23 cellular contexts compared by ENCODE assay signal in genomic region chr2:169776483-169776802, GRCh38. TPM values are rescaled to one million over a fixed set of nuclear protein-coding genes. Genes with fewer than 3 reads are reported as not detected.
A peak's percentile ranks its signal among the peaks of the same experiment; 100 is the strongest.
DNase-seq lines count a peak whose midpoint lies in the region; ATAC-seq, FAIRE-seq and TF ChIP-seq lines count a peak whose summit lies in the region.
"Had no signal": no experiment of that assay in that cellular context is flagged by ENCODE, and none has a peak within 500 bp of the region (broad histone marks: within the 10 kb centered on the region; RNA-seq: fewer than 3 reads in every experiment).

No MANE protein-coding gene starts in this region.

- no peak overlapping the region for H3K23ac ChIP-seq in mesenchymal stem cell (ENCODE audit: low read length in 2 of 2)

- peak overlapping the region in 3 of 5 experiments; percentile 49 to 80 (median 53) for H3K27ac Mint-ChIP-seq in brain
- H3K27ac Mint-ChIP-seq in naive thymus-derived CD8-positive, alpha-beta T cell: no peak overlapping the region

- H3K4me3 Mint-ChIP-seq in brain: no peak overlapping the region
- H3K4me3 Mint-ChIP-seq in naive thymus-derived CD8-positive, alpha-beta T cell: no peak overlapping the region
- H3K4me3 Mint-ChIP-seq: neural crest cell had no signal

- H2BK12ac ChIP-seq in mesenchymal stem cell (ENCODE audit: low read length in 2 of 2): peak overlapping the region in 1 of 2 experiments; percentile 52

- no peaks in the 10 kb centered on the region for H3K79me1 ChIP-seq in mesenchymal stem cell (replicated peaks; ENCODE audit: low read length, poor library complexity, severe bottlenecking)

- TF ChIP-seq EP300 in HepG2 (IDR thresholded peaks at IDR 0.05; ENCODE audit: low read depth in 2 of 2, low read length in 2 of 2) (no peak), HepG2 (CRISPR knock-in tag; IDR thresholded peaks at IDR 0.05; ENCODE audit: borderline replicate concordance) (no peak)

- H2BK5ac ChIP-seq in mesenchymal stem cell (ENCODE audit: low read depth, low read length, poor library complexity, severe bottlenecking): no peak overlapping the region

- H3K9ac ChIP-seq in HepG2 (ENCODE audit: insufficient read depth, low read depth, low read length) (no peak overlapping the region), mesenchymal stem cell (ENCODE audit: low read length) (peak overlapping the region; percentile 69)
- H3K9ac ChIP-seq: BLaER1 treated with 17β-estradiol and CSF1 and Interleukin-3, amounts not matched to agents 10 nM and 100 nM had no signal

- FAIRE-seq in HepG2 (lab: Jason Lieb, UNC): no peak
- FAIRE-seq: A549, GM18507, islet of Langerhans had no signal

- no peaks in the 10 kb centered on the region for H4K20me1 ChIP-seq in HepG2 (ENCODE audit: insufficient read depth, low read length)
- H4K20me1 ChIP-seq: BLaER1 treated with 17β-estradiol and CSF1 and Interleukin-3, amounts not matched to agents 10 nM and 100 nM had no signal

- no TSS peak for BruUV-seq in HepG2 (replicated peaks; lab: Mats Ljungman, UMichigan)

- no peaks in the 10 kb centered on the region for H3K27me3 Mint-ChIP-seq in brain
- peaks cover 0 to 5% (median 1%) of the 10 kb centered on the region in 5 donors for H3K27me3 Mint-ChIP-seq in naive thymus-derived CD8-positive, alpha-beta T cell

- H3K18ac ChIP-seq in mesenchymal stem cell (ENCODE audit: low read depth in 1 of 2, low read length in 2 of 2): peak overlapping the region in 1 of 2 experiments; percentile 52

- POLR2A ChIA-PET in HepG2 (lab: Yijun Ruan, JAX): no interaction called here
- POLR2A ChIA-PET in naive thymus-derived CD8-positive, alpha-beta T cell (lab: Charles Lee): no interaction called here

- TF ChIP-seq POLR2A in HepG2 (IDR thresholded peaks at IDR 0.05; ENCODE audit: insufficient read depth in 1 of 2, low read depth in 2 of 2, low read length in 2 of 2) (no peak), right lobe of liver (IDR thresholded peaks at IDR 0.05) (no peak), vagina (IDR thresholded peaks at IDR 0.05) (no peak)

- H4K8ac ChIP-seq in mesenchymal stem cell (ENCODE audit: low read length): no peak overlapping the region

- DNase-seq in HepG2 (ENCODE audit: low spot score): no peak
- DNase-seq in right lobe of liver: no peak
- DNase-seq in mesenchymal stem cell: peak; percentile 6
- no peak for DNase-seq in vagina (ENCODE audit: extremely low spot score in 2 of 2)
- no peak for DNase-seq in substantia nigra (lab: John Stamatoyannopoulos, UW)
- DNase-seq in SIG-M5 treated with dmso at 0.1 percent for 504 hours (lab: John Stamatoyannopoulos, UW; ENCODE audit: unreplicated experiment): no peak
- DNase-seq in naive thymus-derived CD8-positive, alpha-beta T cell: no peak
- DNase-seq: activated CD4-positive, alpha-beta T cell treated with anti-CD3 and anti-CD28 coated beads for 4 hours; activated effector memory CD4-positive, alpha-beta T cell treated with anti-CD3 and anti-CD28 coated beads, Interleukin-2, amount 50 U/mL, for 16 hours; amniotic stem cell; DMS79 treated with DMSO at 0.1 percent for 48 hours; mesendoderm; NCI-H1436; NCI-H748 treated with DMSO at 0.1 percent for 48 hours; stimulated activated naive CD4-positive, alpha-beta T cell had no signal

- H3K27ac ChIP-seq in HepG2 (ENCODE audit: extremely low read length, insufficient read depth, low read length): no peak overlapping the region
- no peak overlapping the region for H3K27ac ChIP-seq in right lobe of liver
- H3K27ac ChIP-seq in mesenchymal stem cell (ENCODE audit: low read length, poor library complexity, severe bottlenecking): peak overlapping the region; percentile 73
- H3K27ac ChIP-seq in vagina: peak overlapping the region; percentile 7
- no peak overlapping the region for H3K27ac ChIP-seq in substantia nigra (ENCODE audit: low read depth, low read length, poor library complexity, severe bottlenecking)
- H3K27ac ChIP-seq: A549; BLaER1 treated with 17β-estradiol and CSF1 and Interleukin-3, amounts not matched to agents 10 nM and 100 nM had no signal

- H3K4me1 ChIP-seq in HepG2 (ENCODE audit: insufficient read depth, low read length) (peaks cover 33% of the 10 kb centered on the region), right lobe of liver (no peaks in the 10 kb centered on the region), mesenchymal stem cell (ENCODE audit: control insufficient read depth, insufficient read depth, low read depth, low read length) (peaks cover 1% of the 10 kb centered on the region), vagina (peaks cover 5% of the 10 kb centered on the region)
- H3K4me1 ChIP-seq: A549 had no signal

- peaks cover 4% of the 10 kb centered on the region for H3K4me1 Mint-ChIP-seq in brain
- peaks cover 0 to 2% (median 0%) of the 10 kb centered on the region in 4 donors for H3K4me1 Mint-ChIP-seq in naive thymus-derived CD8-positive, alpha-beta T cell

- in situ Hi-C loops in HepG2 (cut with HindIII; ENCODE audit: extremely low pct_ligation_motif_present, low pct_unique_long_range_greater_than_20kb): loop anchor here (5.0 kb wide), 1 partner anchor 329 kb away; no protein-coding TSS in a partner anchor

- no peak overlapping the region for H2BK120ac ChIP-seq in mesenchymal stem cell (ENCODE audit: low read depth, low read length)

- H3K4ac ChIP-seq in mesenchymal stem cell (ENCODE audit: low read depth in 1 of 2, low read length in 2 of 2): no peak overlapping the region

- no peaks in the 10 kb centered on the region for H3K79me2 ChIP-seq in HepG2 (ENCODE audit: insufficient read depth, low read length)

- H3K36me3 ChIP-seq in HepG2 (replicated peaks in 1 of 2; ENCODE audit: control insufficient read depth in 1 of 2, insufficient read depth in 2 of 2, low read length in 2 of 2) (no peaks in the 10 kb centered on the region), right lobe of liver (no peaks in the 10 kb centered on the region), mesenchymal stem cell (ENCODE audit: control insufficient read depth in 1 of 2, insufficient read depth in 2 of 2, low read depth in 1 of 2, low read length in 2 of 2) (no peaks in the 10 kb centered on the region), vagina (no peaks in the 10 kb centered on the region)
- H3K36me3 ChIP-seq: BLaER1 treated with 17β-estradiol and CSF1 and Interleukin-3, amounts not matched to agents 10 nM and 100 nM; tibial nerve had no signal

- H3K27me3 ChIP-seq in HepG2 (ENCODE audit: control insufficient read depth in 1 of 2, insufficient read depth in 2 of 2, low read length in 2 of 2) (no peaks in the 10 kb centered on the region), right lobe of liver (no peaks in the 10 kb centered on the region), mesenchymal stem cell (ENCODE audit: control insufficient read depth in 1 of 2, insufficient read depth in 1 of 2, low read length in 2 of 2) (no peaks in the 10 kb centered on the region), vagina (no peaks in the 10 kb centered on the region)
- H3K27me3 ChIP-seq: BLaER1 treated with 17β-estradiol and CSF1 and Interleukin-3, amounts not matched to agents 10 nM and 100 nM; tibial nerve had no signal

- no peak overlapping the region for H3K14ac ChIP-seq in mesenchymal stem cell (ENCODE audit: low read length in 2 of 2)

- no peak overlapping the region for H2AFZ ChIP-seq in HepG2 (ENCODE audit: low read length)
- no peak overlapping the region for H2AFZ ChIP-seq in mesenchymal stem cell (ENCODE audit: low read depth, low read length)

- H2BK15ac ChIP-seq in mesenchymal stem cell (ENCODE audit: low read depth, poor library complexity, severe bottlenecking): no peak overlapping the region

- H3K9me3 Mint-ChIP-seq in brain: no peaks in the 10 kb centered on the region
- H3K9me3 Mint-ChIP-seq in naive thymus-derived CD8-positive, alpha-beta T cell: no peaks in the 10 kb centered on the region
- H3K9me3 Mint-ChIP-seq: neural crest cell had no signal

- intact Hi-C loops in HepG2 (cut with micrococcal nuclease; ENCODE audit: unreplicated experiment) (no loop called here), right lobe of liver (cut with DNase I) (no loop called here), vagina (cut with DNase I) (no loop called here)

- H4K91ac ChIP-seq in mesenchymal stem cell (ENCODE audit: low read length): no peak overlapping the region

- H3K4me3 ChIP-seq in HepG2 (replicated peaks in 1 of 3; ENCODE audit: insufficient read depth in 1 of 3, low read depth in 2 of 3, low read length in 3 of 3): no peak overlapping the region
- no peak overlapping the region for H3K4me3 ChIP-seq in right lobe of liver
- H3K4me3 ChIP-seq in mesenchymal stem cell (ENCODE audit: insufficient read depth in 1 of 2, low read depth in 1 of 2, low read length in 2 of 2): no peak overlapping the region
- H3K4me3 ChIP-seq in vagina: no peak overlapping the region
- H3K4me3 ChIP-seq: A549; BLaER1 treated with 17β-estradiol and CSF1 and Interleukin-3, amounts not matched to agents 10 nM and 100 nM; SK-N-MC; tibial nerve had no signal

- TF ChIP-seq CTCF in HepG2 (CRISPR knock-in tag; IDR thresholded peaks at IDR 0.05) (no peak), right lobe of liver (IDR thresholded peaks at IDR 0.05) (no peak), brain (conservative IDR thresholded peaks at IDR 0.05) (no peak), vagina (IDR thresholded peaks at IDR 0.05) (no peak)

- CTCF ChIA-PET in HepG2 (lab: Yijun Ruan, JAX; ENCODE audit: low intra/inter-chr PET ratio, low total read pairs): no interaction called here

- ATAC-seq in HepG2 (no peak), right lobe of liver (no peak)
- no peak for ATAC-seq in naive thymus-derived CD8-positive, alpha-beta T cell
- ATAC-seq: A549 had no signal

- H3K9me3 ChIP-seq in HepG2 (ENCODE audit: low read length) (no peaks in the 10 kb centered on the region), right lobe of liver (no peaks in the 10 kb centered on the region), mesenchymal stem cell (ENCODE audit: control insufficient read depth, low read length) (no peaks in the 10 kb centered on the region), vagina (no peaks in the 10 kb centered on the region)
- H3K9me3 ChIP-seq: A549; BLaER1 treated with 17β-estradiol and CSF1 and Interleukin-3, amounts not matched to agents 10 nM and 100 nM; tibial nerve had no signal

- WGBS in HepG2 (ENCODE audit: low lambda C conversion rate): 52% methylated on average over 1 of the region's 1 CpG
- WGBS in right lobe of liver (ENCODE audit: insufficient coverage, low coverage, low lambda C conversion rate, missing lambda C conversion rate): 64% methylated on average over 1 of the region's 1 CpG
- 66% methylated on average over 1 of the region's 1 CpG for WGBS in mesenchymal stem cell

- TF ChIP-seq RAD21 in HepG2 (CRISPR knock-in tag; IDR thresholded peaks at IDR 0.05): no peak

- peaks cover 47% of the 10 kb centered on the region for H3K36me3 Mint-ChIP-seq in brain
- no peaks in the 10 kb centered on the region for H3K36me3 Mint-ChIP-seq in naive thymus-derived CD8-positive, alpha-beta T cell

- no peak overlapping the region for H3K4me2 ChIP-seq in HepG2 (ENCODE audit: low read depth, low read length)
- H3K4me2 ChIP-seq in mesenchymal stem cell (ENCODE audit: low read length, poor library complexity, severe bottlenecking): no peak overlapping the region
- H3K4me2 ChIP-seq: A549; BLaER1 treated with 17β-estradiol and CSF1 and Interleukin-3, amounts not matched to agents 10 nM and 100 nM had no signal

- no peak overlapping the region for H2AK5ac ChIP-seq in mesenchymal stem cell (ENCODE audit: low read length, severe bottlenecking)

RNA-seq across cellular contexts. Expression of gene SSB, which starts 22.2 kb away (rescaled TPM):
- total RNA-seq in HepG2 (2016; rRNA removed; fragmentation: Illumina TruSeq; extraction: Trizol): 208 and 344 TPM in 2 replicates
- 22.0 and 26.1 TPM in 2 replicates for total RNA-seq in HepG2 (2016; cell fraction: cytosol; rRNA removed; fragmentation: Illumina TruSeq; extraction: Trizol; ENCODE audit: low read depth)
- 224 and 344 TPM in 2 replicates for total RNA-seq in HepG2 (2016; cell fraction: insoluble cytoplasmic fraction; rRNA removed; fragmentation: Illumina TruSeq; extraction: Trizol)
- total RNA-seq in HepG2 (2016; cell fraction: membrane; rRNA removed; fragmentation: Illumina TruSeq; extraction: Trizol): 39.4 and 51.5 TPM in 2 replicates
- total RNA-seq in HepG2 (2016; cell fraction: nucleus; rRNA removed; fragmentation: Illumina TruSeq; extraction: Trizol): 156 and 161 TPM in 2 replicates
- polyA plus RNA-seq in HepG2 (2011; rRNA removed): 77.0 and 109 TPM in 2 replicates
- 38.7 and 50.8 TPM in 2 replicates for polyA plus RNA-seq in HepG2 (2011; cell fraction: cytosol; rRNA removed)
- 66.2 and 105 TPM in 2 replicates for polyA plus RNA-seq in HepG2 (2011; cell fraction: nucleus; rRNA removed)
- polyA plus RNA-seq in HepG2 (2012): 157 and 209 TPM in 2 replicates
- polyA plus RNA-seq in HepG2 (2016; cell fraction: cytosol; fragmentation: Illumina TruSeq; extraction: Trizol; ENCODE audit: low read depth): 19.2 and 19.3 TPM in 2 replicates
- 441 and 470 TPM in 2 replicates for polyA plus RNA-seq in HepG2 (2016; cell fraction: insoluble cytoplasmic fraction; fragmentation: Illumina TruSeq; extraction: Trizol; ENCODE audit: low read depth)
- polyA plus RNA-seq in HepG2 (2016; cell fraction: membrane; fragmentation: Illumina TruSeq; extraction: Trizol; ENCODE audit: low read depth): 30.3 and 34.1 TPM in 2 replicates
- 324 and 340 TPM in 2 replicates for polyA plus RNA-seq in HepG2 (2016; cell fraction: nucleus; fragmentation: Illumina TruSeq; extraction: Trizol; ENCODE audit: insufficient read depth, low read depth)
- 7.8 and 10.0 TPM in 2 replicates for polyA minus RNA-seq in HepG2 (2011; rRNA and poly(A)+ RNA removed; ENCODE audit: low replicate concordance)
- polyA minus RNA-seq in HepG2 (2011; cell fraction: cytosol; rRNA and poly(A)+ RNA removed): 30.6 and 40.2 TPM in 2 replicates
- 102 and 107 TPM in 2 replicates for polyA minus RNA-seq in HepG2 (2011; cell fraction: nucleus; rRNA and poly(A)+ RNA removed)
- 10 to 100 TPM; 16.5 to 41.3 (median 33.2) TPM for total RNA-seq in right lobe of liver
- polyA plus RNA-seq in brain (ENCODE audit: insufficient read depth, low read depth, low replicate concordance): 35.1 TPM
- 174 TPM for polyA plus RNA-seq in mesenchymal stem cell (2013, experiment 1 of 2)
- polyA plus RNA-seq in mesenchymal stem cell (2013, experiment 2 of 2): 181 TPM
- 47.1 TPM for total RNA-seq in vagina
- total RNA-seq in naive thymus-derived CD8-positive, alpha-beta T cell: 100 to 1,000 TPM; 110 to 115 TPM
- 100 to 1,000 TPM; 124 to 153 (median 128) TPM for polyA plus RNA-seq in naive thymus-derived CD8-positive, alpha-beta T cell

RNA-seq across cellular contexts. Expression of gene KLHL23, which starts 42.8 kb away (rescaled TPM):
- total RNA-seq in HepG2 (2016; rRNA removed; fragmentation: Illumina TruSeq; extraction: Trizol) (52.4 and 70.4 TPM in 2 replicates), right lobe of liver (1 to 10 TPM; 4.7 to 6.6 (median 6.0) TPM), vagina (5.6 TPM)
- 3.8 and 4.0 TPM in 2 replicates for total RNA-seq in HepG2 (2016; cell fraction: cytosol; rRNA removed; fragmentation: Illumina TruSeq; extraction: Trizol; ENCODE audit: low read depth)
- 53.0 and 76.0 TPM in 2 replicates for total RNA-seq in HepG2 (2016; cell fraction: insoluble cytoplasmic fraction; rRNA removed; fragmentation: Illumina TruSeq; extraction: Trizol)
- 21.1 and 22.5 TPM in 2 replicates for total RNA-seq in HepG2 (2016; cell fraction: membrane; rRNA removed; fragmentation: Illumina TruSeq; extraction: Trizol)
- 36.3 and 42.1 TPM in 2 replicates for total RNA-seq in HepG2 (2016; cell fraction: nucleus; rRNA removed; fragmentation: Illumina TruSeq; extraction: Trizol)
- polyA plus RNA-seq in HepG2 (2011; rRNA removed) (23.2 and 26.1 TPM in 2 replicates), brain (ENCODE audit: insufficient read depth, low read depth, low replicate concordance) (32.1 TPM)
- 10.9 and 22.4 TPM in 2 replicates for polyA plus RNA-seq in HepG2 (2011; cell fraction: cytosol; rRNA removed)
- polyA plus RNA-seq in HepG2 (2011; cell fraction: nucleus; rRNA removed): 8.3 and 11.2 TPM in 2 replicates
- 30.0 and 30.2 TPM in 2 replicates for polyA plus RNA-seq in HepG2 (2012)
- 1.9 and 2.2 TPM in 2 replicates for polyA plus RNA-seq in HepG2 (2016; cell fraction: cytosol; fragmentation: Illumina TruSeq; extraction: Trizol; ENCODE audit: low read depth)
- 48.0 and 49.5 TPM in 2 replicates for polyA plus RNA-seq in HepG2 (2016; cell fraction: insoluble cytoplasmic fraction; fragmentation: Illumina TruSeq; extraction: Trizol; ENCODE audit: low read depth)
- 9.5 and 10.3 TPM in 2 replicates for polyA plus RNA-seq in HepG2 (2016; cell fraction: membrane; fragmentation: Illumina TruSeq; extraction: Trizol; ENCODE audit: low read depth)
- polyA plus RNA-seq in HepG2 (2016; cell fraction: nucleus; fragmentation: Illumina TruSeq; extraction: Trizol; ENCODE audit: insufficient read depth, low read depth): 30.0 and 37.3 TPM in 2 replicates
- polyA minus RNA-seq in HepG2 (2011; rRNA and poly(A)+ RNA removed; ENCODE audit: low replicate concordance): 5.5 and 20.6 TPM in 2 replicates
- 40.3 and 63.9 TPM in 2 replicates for polyA minus RNA-seq in HepG2 (2011; cell fraction: cytosol; rRNA and poly(A)+ RNA removed)
- 38.0 and 58.4 TPM in 2 replicates for polyA minus RNA-seq in HepG2 (2011; cell fraction: nucleus; rRNA and poly(A)+ RNA removed)
- polyA plus RNA-seq in mesenchymal stem cell (2013, experiment 1 of 2): 1.8 TPM
- polyA plus RNA-seq in mesenchymal stem cell (2013, experiment 2 of 2): 1.7 TPM
- total RNA-seq in naive thymus-derived CD8-positive, alpha-beta T cell: 1 to 10 TPM; 2.4 to 2.6 TPM
- polyA plus RNA-seq in naive thymus-derived CD8-positive, alpha-beta T cell: 1 to 10 TPM; 1.3 to 2.6 (median 2.1) TPM

RNA-seq across cellular contexts. Expression of gene METTL5, which starts 48.3 kb away (rescaled TPM):
- total RNA-seq in HepG2 (2016; rRNA removed; fragmentation: Illumina TruSeq; extraction: Trizol) (95.1 and 129 TPM in 2 replicates), right lobe of liver (10 to 100 TPM; 18.4 to 26.7 (median 20.7) TPM), vagina (22.1 TPM)
- total RNA-seq in HepG2 (2016; cell fraction: cytosol; rRNA removed; fragmentation: Illumina TruSeq; extraction: Trizol; ENCODE audit: low read depth): 58.3 and 79.4 TPM in 2 replicates
- total RNA-seq in HepG2 (2016; cell fraction: insoluble cytoplasmic fraction; rRNA removed; fragmentation: Illumina TruSeq; extraction: Trizol): 88.5 and 134 TPM in 2 replicates
- 60.2 and 79.2 TPM in 2 replicates for total RNA-seq in HepG2 (2016; cell fraction: membrane; rRNA removed; fragmentation: Illumina TruSeq; extraction: Trizol)
- total RNA-seq in HepG2 (2016; cell fraction: nucleus; rRNA removed; fragmentation: Illumina TruSeq; extraction: Trizol): 42.4 and 44.9 TPM in 2 replicates
- polyA plus RNA-seq in HepG2 (2011; rRNA removed) (39.4 and 50.7 TPM in 2 replicates), brain (ENCODE audit: insufficient read depth, low read depth, low replicate concordance) (35.3 TPM)
- polyA plus RNA-seq in HepG2 (2011; cell fraction: cytosol; rRNA removed): 31.7 and 48.5 TPM in 2 replicates
- polyA plus RNA-seq in HepG2 (2011; cell fraction: nucleus; rRNA removed): 10.9 and 13.8 TPM in 2 replicates
- polyA plus RNA-seq in HepG2 (2012): 75.0 and 115 TPM in 2 replicates
- polyA plus RNA-seq in HepG2 (2016; cell fraction: cytosol; fragmentation: Illumina TruSeq; extraction: Trizol; ENCODE audit: low read depth): 75.1 and 103 TPM in 2 replicates
- polyA plus RNA-seq in HepG2 (2016; cell fraction: insoluble cytoplasmic fraction; fragmentation: Illumina TruSeq; extraction: Trizol; ENCODE audit: low read depth): 159 and 167 TPM in 2 replicates
- 67.4 and 91.3 TPM in 2 replicates for polyA plus RNA-seq in HepG2 (2016; cell fraction: membrane; fragmentation: Illumina TruSeq; extraction: Trizol; ENCODE audit: low read depth)
- polyA plus RNA-seq in HepG2 (2016; cell fraction: nucleus; fragmentation: Illumina TruSeq; extraction: Trizol; ENCODE audit: insufficient read depth, low read depth): 77.1 and 79.7 TPM in 2 replicates
- polyA minus RNA-seq in HepG2 (2011; rRNA and poly(A)+ RNA removed; ENCODE audit: low replicate concordance): 6.9 and 9.0 TPM in 2 replicates
- 17.9 and 19.6 TPM in 2 replicates for polyA minus RNA-seq in HepG2 (2011; cell fraction: cytosol; rRNA and poly(A)+ RNA removed)
- polyA minus RNA-seq in HepG2 (2011; cell fraction: nucleus; rRNA and poly(A)+ RNA removed): 19.9 and 21.2 TPM in 2 replicates
- polyA plus RNA-seq in mesenchymal stem cell (2013, experiment 1 of 2): 65.9 TPM
- 66.4 TPM for polyA plus RNA-seq in mesenchymal stem cell (2013, experiment 2 of 2)
- total RNA-seq in naive thymus-derived CD8-positive, alpha-beta T cell: 10 to 100 TPM; 50.8 to 58.1 TPM
- 100 to 1,000 TPM; 115 to 155 (median 130) TPM for polyA plus RNA-seq in naive thymus-derived CD8-positive, alpha-beta T cell

RNA-seq across cellular contexts. Expression of gene UBR3, which starts 50.8 kb away (rescaled TPM):
- 28.0 and 31.6 TPM in 2 replicates for total RNA-seq in HepG2 (2016; rRNA removed; fragmentation: Illumina TruSeq; extraction: Trizol)
- 9.8 and 9.9 TPM in 2 replicates for total RNA-seq in HepG2 (2016; cell fraction: cytosol; rRNA removed; fragmentation: Illumina TruSeq; extraction: Trizol; ENCODE audit: low read depth)
- total RNA-seq in HepG2 (2016; cell fraction: insoluble cytoplasmic fraction; rRNA removed; fragmentation: Illumina TruSeq; extraction: Trizol): 28.5 TPM in 2 replicates
- 9.7 and 13.2 TPM in 2 replicates for total RNA-seq in HepG2 (2016; cell fraction: membrane; rRNA removed; fragmentation: Illumina TruSeq; extraction: Trizol)
- total RNA-seq in HepG2 (2016; cell fraction: nucleus; rRNA removed; fragmentation: Illumina TruSeq; extraction: Trizol): 87.9 TPM in 2 replicates
- 12.7 and 15.1 TPM in 2 replicates for polyA plus RNA-seq in HepG2 (2011; rRNA removed)
- 5.8 and 8.8 TPM in 2 replicates for polyA plus RNA-seq in HepG2 (2011; cell fraction: cytosol; rRNA removed)
- polyA plus RNA-seq in HepG2 (2011; cell fraction: nucleus; rRNA removed): 11.8 and 14.4 TPM in 2 replicates
- polyA plus RNA-seq in HepG2 (2012): 15.7 and 21.2 TPM in 2 replicates
- 0.95 and 1.1 TPM in 2 replicates for polyA plus RNA-seq in HepG2 (2016; cell fraction: cytosol; fragmentation: Illumina TruSeq; extraction: Trizol; ENCODE audit: low read depth)
- 23.3 and 26.2 TPM in 2 replicates for polyA plus RNA-seq in HepG2 (2016; cell fraction: insoluble cytoplasmic fraction; fragmentation: Illumina TruSeq; extraction: Trizol; ENCODE audit: low read depth)
- polyA plus RNA-seq in HepG2 (2016; cell fraction: membrane; fragmentation: Illumina TruSeq; extraction: Trizol; ENCODE audit: low read depth): 2.1 and 2.9 TPM in 2 replicates
- polyA plus RNA-seq in HepG2 (2016; cell fraction: nucleus; fragmentation: Illumina TruSeq; extraction: Trizol; ENCODE audit: insufficient read depth, low read depth): 42.6 and 46.5 TPM in 2 replicates
- polyA minus RNA-seq in HepG2 (2011; rRNA and poly(A)+ RNA removed; ENCODE audit: low replicate concordance): 15.2 and 23.6 TPM in 2 replicates
- polyA minus RNA-seq in HepG2 (2011; cell fraction: cytosol; rRNA and poly(A)+ RNA removed): 30.8 and 37.0 TPM in 2 replicates
- polyA minus RNA-seq in HepG2 (2011; cell fraction: nucleus; rRNA and poly(A)+ RNA removed): 166 and 176 TPM in 2 replicates
- 10 to 100 TPM; 25.3 to 37.3 (median 29.9) TPM for total RNA-seq in right lobe of liver
- polyA plus RNA-seq in brain (ENCODE audit: insufficient read depth, low read depth, low replicate concordance): 9.7 TPM
- polyA plus RNA-seq in mesenchymal stem cell (2013, experiment 1 of 2): 14.0 TPM
- 14.7 TPM for polyA plus RNA-seq in mesenchymal stem cell (2013, experiment 2 of 2)
- 59.2 TPM for total RNA-seq in vagina
- 10 to 100 TPM; 43.3 to 43.5 TPM for total RNA-seq in naive thymus-derived CD8-positive, alpha-beta T cell
- 10 to 100 TPM in 1 of 3 donors, 1 to 10 TPM in 2; 6.8 to 11.6 (median 7.5) TPM for polyA plus RNA-seq in naive thymus-derived CD8-positive, alpha-beta T cell

Comparison
In these comparisons a context has a peak if more than half of its experiments do, and no peak if none do; other contexts are left out.
1. H3K27ac ChIP-seq: peak in mesenchymal stem cell (single experiment) and vagina (single experiment); none in HepG2 (single experiment), right lobe of liver (0 of 3) and substantia nigra (single experiment).
2. H3K27ac Mint-ChIP-seq: peak in brain (3 of 5); none in naive thymus-derived CD8-positive, alpha-beta T cell (0 of 10).